ENCODE assay signal across 18 cellular contexts in genomic region chr4:26727849-26728248, GRCh38.
"Had no signal": no experiment of that assay in that cellular context is flagged by ENCODE, and none has a peak within 500 bp of the region (broad histone marks: within the 10 kb centered on the region; RNA-seq: fewer than 3 reads in every experiment).

No MANE protein-coding gene starts in this region.

- H3K4me3 ChIP-seq: colonic mucosa, esophagus muscularis mucosa, tibial artery had no signal

- H3K9me3 ChIP-seq: colonic mucosa, esophagus muscularis mucosa, tibial artery had no signal

- H3K27ac ChIP-seq: colonic mucosa, esophagus muscularis mucosa, parathyroid adenoma, tibial artery had no signal

- ATAC-seq: activated T-cell treated with anti-CD3 and anti-CD28 coated beads, Interleukin-2, amount 50 U/mL, for 4 hours; sciatic nerve; stimulated activated effector memory CD8-positive, alpha-beta T cell treated with anti-CD3 and anti-CD28 coated beads, Interleukin-12 subunit alpha, Interleukin-12 subunit beta, amount 100 ng/mL, for 72 hours; stimulated activated naive CD8-positive, alpha-beta T cell treated with anti-CD3 and anti-CD28 coated beads, Interleukin-15, amount 100 ng/mL, for 72 hours; WTC11 had no signal

- H3K27me3 ChIP-seq: colonic mucosa, esophagus muscularis mucosa, tibial artery had no signal

- DNase-seq: activated CD4-positive, alpha-beta T cell treated with anti-CD3 and anti-CD28 coated beads, Interleukin-2, amount 50 U/mL, for 4 hours; activated CD8-positive, alpha-beta memory T cell treated with anti-CD3 and anti-CD28 coated beads for 24 hours; activated CD8-positive, alpha-beta memory T cell treated with anti-CD3 and anti-CD28 coated beads, Interleukin-2, amount 50 U/mL, for 4 hours; activated naive CD4-positive, alpha-beta T cell treated with Interleukin-2 at 50 U/mL for 16 hours; activated naive CD8-positive, alpha-beta T cell treated with anti-CD3 and anti-CD28 coated beads for 36 hours; activated T-cell treated with anti-CD3 and anti-CD28 coated beads, Interleukin-2, amount 50 U/mL, for 4 hours; colonic mucosa; hippocampal formation; small intestine; stimulated activated CD4-positive, alpha-beta T cell treated with anti-CD3 and anti-CD28 coated beads, Interleukin-2, amount 100 ng/mL, for 24 hours; stimulated activated naive CD8-positive, alpha-beta T cell treated with anti-CD3 and anti-CD28 coated beads, Interleukin-15, amount 100 ng/mL, for 72 hours; T-helper 9 cell; tibial artery had no signal

- H3K4me1 ChIP-seq: colonic mucosa, esophagus muscularis mucosa, parathyroid adenoma, tibial artery had no signal

- H3K36me3 ChIP-seq: colonic mucosa had no signal
